15 cellular contexts compared by ENCODE assay signal in the genomic region with DNA sequence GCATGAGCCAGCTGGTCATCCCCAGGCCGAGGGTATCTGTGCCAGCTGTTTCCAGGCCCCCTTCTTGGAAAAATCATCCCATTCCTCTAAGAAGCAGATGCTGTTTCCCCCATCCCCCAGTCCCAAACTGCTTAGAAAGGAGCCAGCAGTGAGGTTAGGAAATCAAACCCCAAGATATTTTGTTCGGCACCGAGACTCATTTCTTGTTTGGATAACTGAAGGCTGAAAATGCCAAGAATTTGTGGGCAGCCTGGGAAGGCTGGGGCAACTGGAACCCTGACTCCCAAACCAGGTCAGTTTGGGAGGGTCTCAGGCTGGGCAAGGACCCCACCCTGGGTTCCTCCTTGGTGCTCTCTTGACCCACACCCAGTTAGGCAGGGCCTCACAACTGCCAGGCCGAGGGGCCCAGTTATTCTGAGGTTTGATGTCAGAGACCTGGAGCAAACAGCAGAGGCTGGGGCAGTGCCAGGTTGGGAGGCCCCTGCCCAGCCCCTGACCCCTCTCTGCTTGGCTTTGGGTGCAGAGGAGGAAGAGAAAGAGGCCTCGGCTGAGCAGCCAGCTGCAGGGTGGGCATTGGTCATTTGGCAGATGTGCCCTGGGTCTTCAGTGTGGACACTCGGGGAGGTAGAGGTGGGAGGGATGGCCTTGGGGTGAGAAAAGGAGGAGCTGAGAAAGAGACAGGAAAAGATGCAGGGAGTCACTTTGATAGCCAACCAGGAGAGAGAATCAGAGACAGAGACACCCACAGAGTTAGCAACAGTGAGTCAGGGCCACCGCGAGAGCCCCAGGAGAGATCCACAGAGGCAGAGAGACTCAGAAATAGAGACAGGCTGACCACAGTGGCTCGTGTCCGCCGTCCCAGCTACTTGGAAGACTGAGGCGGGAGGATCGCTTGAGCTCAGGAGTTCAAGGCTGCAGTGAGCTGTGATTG. TPM values are rescaled to one million over a fixed set of nuclear protein-coding genes. Genes with fewer than 3 reads are reported as not detected.
DNase-seq lines count a peak whose midpoint lies in the region; ATAC-seq and TF ChIP-seq lines count a peak whose summit lies in the region.
"Had no signal": no experiment of that assay in that cellular context is flagged by ENCODE, and none has a peak within 500 bp of the region (broad histone marks: within the 10 kb centered on the region; RNA-seq: fewer than 3 reads in every experiment).

No MANE protein-coding gene starts in this region.

- 49 to 67% methylated on average over 8 to 11 of the region's 13 CpGs for WGBS in esophagus squamous epithelium, 2 donors

- no peak for TF ChIP-seq CTCF in esophagus squamous epithelium (IDR thresholded peaks at IDR 0.05)
- TF ChIP-seq CTCF in omental fat pad (IDR thresholded peaks at IDR 0.05) = no peak

- H3K36me3 Mint-ChIP-seq in T-cell = no peaks in the 10 kb centered on the region

- H3K9me3 ChIP-seq in esophagus squamous epithelium = no peaks in the 10 kb centered on the region
- H3K9me3 ChIP-seq: ascending aorta, upper lobe of left lung had no signal

- ATAC-seq in omental fat pad (ENCODE audit: low FRiP score) = peak; percentile 69
- ATAC-seq in GM18873 (IDR thresholded peaks at IDR 0.05; ENCODE audit: low FRiP score, unreplicated experiment) = no peak
- no peak for ATAC-seq in HG03460 (IDR thresholded peaks at IDR 0.05; ENCODE audit: unreplicated experiment)
- ATAC-seq in T-cell (replicated peaks in 1 of 4) = no peak
- ATAC-seq: activated T-cell treated with anti-CD3 and anti-CD28 coated beads, Interleukin-2, amount 50 U/mL, for 72 hours; effector memory CD8-positive, alpha-beta T cell; PC-3 had no signal

- no peaks in the 10 kb centered on the region for H3K9me3 Mint-ChIP-seq in T-cell
- H3K9me3 Mint-ChIP-seq: activated T-cell treated with anti-CD3 and anti-CD28 coated beads, Interleukin-2, amount 50 U/mL, for 72 hours; effector memory CD8-positive, alpha-beta T cell had no signal

- peaks cover 7 to 14% of the 10 kb centered on the region in 2 donors for H3K27me3 Mint-ChIP-seq in T-cell

- no peak for TF ChIP-seq POLR2A in esophagus squamous epithelium (IDR thresholded peaks at IDR 0.05)

- peaks cover 0 to 4% (median 0%) of the 10 kb centered on the region in 3 donors for H3K4me1 Mint-ChIP-seq in T-cell

- peaks cover 0 to 11% (median 0%) of the 10 kb centered on the region in 3 donors for H3K4me1 ChIP-seq in esophagus squamous epithelium
- H3K4me1 ChIP-seq: ascending aorta had no signal

- H3K27ac ChIP-seq in esophagus squamous epithelium = peak overlapping the region; percentile 8 to 67 (median 52)

- H3K27me3 ChIP-seq in esophagus squamous epithelium = peaks cover 0 to 28% (median 0%) of the 10 kb centered on the region in 4 donors
- H3K27me3 ChIP-seq: ascending aorta, upper lobe of left lung had no signal

- CTCF ChIA-PET in T-cell (lab: Charles Lee) = no interaction called here

- POLR2A ChIA-PET in T-cell (lab: Charles Lee) = interaction anchor here in 1 of 2 donors (0.6 kb wide), 1 partner anchor 1176 kb away, joined by 6 read pairs; no protein-coding TSS in a partner anchor

- H3K27ac Mint-ChIP-seq in T-cell = no peak overlapping the region
- H3K27ac Mint-ChIP-seq: activated T-cell treated with anti-CD3 and anti-CD28 coated beads, Interleukin-2, amount 50 U/mL, for 72 hours had no signal

- intact Hi-C loops in esophagus squamous epithelium (cut with DNase I) = no loop called here

- H3K4me3 Mint-ChIP-seq in T-cell = no peak overlapping the region
- H3K4me3 Mint-ChIP-seq: activated T-cell treated with anti-CD3 and anti-CD28 coated beads, Interleukin-2, amount 50 U/mL, for 72 hours; effector memory CD8-positive, alpha-beta T cell had no signal

- DNase-seq in A172 (ENCODE audit: low spot score) (peak; percentile 19), GOT3 (lab: John Stamatoyannopoulos, UW) (peak; percentile 64), esophagus squamous epithelium (lab: John Stamatoyannopoulos, UW) (no peak), omental fat pad (ENCODE audit: low spot score) (no peak), NCI-H128 (lab: John Stamatoyannopoulos, UW; ENCODE audit: unreplicated experiment) (no peak), T-cell (no peak)
- DNase-seq: effector memory CD8-positive, alpha-beta T cell; MM.1S; SW 1271; upper lobe of left lung had no signal

- no peaks in the 10 kb centered on the region for H3K36me3 ChIP-seq in esophagus squamous epithelium
- H3K36me3 ChIP-seq: ascending aorta, upper lobe of left lung had no signal

- no peak overlapping the region for H3K4me3 ChIP-seq in esophagus squamous epithelium
- H3K4me3 ChIP-seq: ascending aorta, upper lobe of left lung had no signal

RNA-seq across cellular contexts. Expression of gene ANGPT4, which starts 5.0 kb away (rescaled TPM):
- total RNA-seq in A172 (2014; rRNA removed; shearing (Covaris generic)) = 0.05 TPM in 1 of 2 replicates, not detected in the other
- total RNA-seq in esophagus squamous epithelium (under 1 TPM in 3 of 4 donors, not detected in 1; under 0.01 to 0.38 (median 0.09) TPM), omental fat pad (10 to 100 TPM in 1 of 4 donors, 1 to 10 TPM in 2, under 1 TPM in 1; 0.44 to 27.6 (median 3.4) TPM), T-cell (not detected)
- total RNA-seq: activated T-cell treated with anti-CD3 and anti-CD28 coated beads, Interleukin-2, amount 50 U/mL, for 72 hours; PC-3 had no signal

Comparison
In these comparisons a context has a peak if more than half of its experiments do, and no peak if none do; other contexts are left out.
1. DNase-seq: peak in A172 (single experiment) and GOT3 (single experiment); none in esophagus squamous epithelium (single experiment), omental fat pad (single experiment), NCI-H128 (single experiment) and T-cell (0 of 34).